Comparison of ENCODE assay signal across 1 cellular context in the genomic region with DNA sequence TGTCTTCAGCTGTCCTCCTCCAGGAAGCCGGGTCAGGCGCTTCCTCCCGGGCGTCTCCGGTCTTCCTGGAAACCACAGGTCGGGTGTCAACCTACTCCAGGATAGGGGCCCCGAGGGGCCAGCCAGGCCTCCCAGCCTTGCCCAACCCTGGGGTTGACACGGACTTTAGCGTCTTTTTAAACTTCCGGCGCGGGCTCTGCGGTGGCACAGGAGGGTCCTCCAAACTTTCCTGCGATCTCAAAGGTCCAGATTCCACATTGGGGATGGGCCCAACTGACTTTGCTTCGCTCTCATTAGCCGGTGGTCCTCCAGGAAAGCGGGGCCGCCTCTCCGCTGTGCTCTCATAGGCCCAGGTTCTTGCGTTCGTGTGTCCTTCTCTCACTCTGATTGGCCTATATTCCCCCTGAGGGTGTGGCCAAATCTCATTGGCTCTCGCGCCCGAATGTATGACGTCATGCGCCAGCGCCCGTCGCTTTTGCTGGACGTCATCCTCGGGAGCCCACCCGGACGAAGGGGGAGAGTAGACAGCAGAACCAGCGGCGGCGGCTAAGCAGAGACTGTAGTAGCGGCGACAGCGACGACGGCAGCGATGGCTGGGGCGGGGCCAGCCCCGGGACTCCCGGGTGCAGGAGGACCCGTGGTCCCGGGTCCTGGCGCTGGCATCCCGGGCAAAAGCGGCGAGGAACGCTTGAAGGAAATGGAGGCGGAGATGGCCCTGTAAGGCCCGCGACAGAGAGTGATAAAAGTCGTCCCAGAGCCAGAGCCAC.
A peak's percentile ranks its signal among the peaks of the same experiment; 100 is the strongest.
TF ChIP-seq lines count a peak whose summit lies in the region.

A gene with protein sequence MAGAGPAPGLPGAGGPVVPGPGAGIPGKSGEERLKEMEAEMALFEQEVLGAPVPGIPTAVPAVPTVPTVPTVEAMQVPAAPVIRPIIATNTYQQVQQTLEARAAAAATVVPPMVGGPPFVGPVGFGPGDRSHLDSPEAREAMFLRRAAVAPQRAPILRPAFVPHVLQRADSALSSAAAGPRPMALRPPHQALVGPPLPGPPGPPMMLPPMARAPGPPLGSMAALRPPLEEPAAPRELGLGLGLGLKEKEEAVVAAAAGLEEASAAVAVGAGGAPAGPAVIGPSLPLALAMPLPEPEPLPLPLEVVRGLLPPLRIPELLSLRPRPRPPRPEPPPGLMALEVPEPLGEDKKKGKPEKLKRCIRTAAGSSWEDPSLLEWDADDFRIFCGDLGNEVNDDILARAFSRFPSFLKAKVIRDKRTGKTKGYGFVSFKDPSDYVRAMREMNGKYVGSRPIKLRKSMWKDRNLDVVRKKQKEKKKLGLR (plus strand): TSS at position 472 of the 767 bp plus-strand sequence. CDS start 118 bp downstream, at position 590.

TF ChIP-seq in HepG2, 621 proteins besides CTCF, POLR2A, EP300 and RAD21 (continued from another document and continues in another):
- TF ChIP-seq ZNF563 (CRISPR knock-in tag; IDR thresholded peaks at IDR 0.05) (peak; percentile 43; the same call in 1 of the 2 replicates), GLI4 (CRISPR knock-in tag; IDR thresholded peaks at IDR 0.05; ENCODE audit: borderline replicate concordance) (peak; percentile 87; the same call in 1 of the 2 replicates), ZNF562 (CRISPR knock-in tag; IDR thresholded peaks at IDR 0.05; ENCODE audit: borderline replicate concordance) (no peak), RORA (CRISPR knock-in tag; IDR thresholded peaks at IDR 0.05) (no peak), ZSCAN22 (CRISPR knock-in tag; IDR thresholded peaks at IDR 0.05) (no peak), FIP1L1 (IDR thresholded peaks at IDR 0.05; ENCODE audit: borderline replicate concordance, insufficient read depth, low read depth, low read length) (no peak), FOSL1 (CRISPR knock-in tag; IDR thresholded peaks at IDR 0.05; ENCODE audit: borderline replicate concordance) (no peak), ZNF674 (CRISPR knock-in tag; IDR thresholded peaks at IDR 0.05; ENCODE audit: low read depth) (no peak), ZNF326 (CRISPR knock-in tag; IDR thresholded peaks at IDR 0.05; ENCODE audit: borderline replicate concordance) (no peak), ZC3H4 (CRISPR knock-in tag; IDR thresholded peaks at IDR 0.05; ENCODE audit: borderline replicate concordance) (no peak), ZNF839 (CRISPR knock-in tag; IDR thresholded peaks at IDR 0.05; ENCODE audit: borderline replicate concordance) (no peak), ZBTB34 (CRISPR knock-in tag; IDR thresholded peaks at IDR 0.05) (no peak), YEATS2 (CRISPR knock-in tag; IDR thresholded peaks at IDR 0.05; ENCODE audit: borderline replicate concordance) (peak; percentile 96), PRMT3 (CRISPR knock-in tag; IDR thresholded peaks at IDR 0.05; ENCODE audit: borderline replicate concordance, low read depth) (no peak), HOXA7 (CRISPR knock-in tag; IDR thresholded peaks at IDR 0.05) (no peak), FOXK2 (IDR thresholded peaks at IDR 0.05) (no peak), ETV6 (CRISPR knock-in tag; conservative IDR thresholded peaks at IDR 0.05) (peak; percentile 64; the same call in 1 of the 2 replicates), ZNF547 (CRISPR knock-in tag; IDR thresholded peaks at IDR 0.05) (0 out of 2 replicates have a peak, but pooled peaks have one; percentile 3), ZNF335 (CRISPR knock-in tag; IDR thresholded peaks at IDR 0.05) (peak; percentile 75; the same call in 1 of the 2 replicates), CREB3 (CRISPR knock-in tag; IDR thresholded peaks at IDR 0.05) (peak; percentile 50; the same call in 1 of the 2 replicates), SIX1 (CRISPR knock-in tag; IDR thresholded peaks at IDR 0.05; ENCODE audit: borderline replicate concordance) (no peak; the same call in 1 of the 2 replicates), SP140L (CRISPR knock-in tag; IDR thresholded peaks at IDR 0.05; ENCODE audit: borderline replicate concordance) (no peak), ZNF232 (CRISPR knock-in tag; IDR thresholded peaks at IDR 0.05; ENCODE audit: borderline replicate concordance) (no peak), HMGXB4 (CRISPR knock-in tag; IDR thresholded peaks at IDR 0.05; ENCODE audit: borderline replicate concordance in 1 of 2, low read depth in 1 of 2) (peak; percentile 56 to 66; a peak in 3 of 4 replicates), RARA (CRISPR knock-in tag; IDR thresholded peaks at IDR 0.05) (no peak), ZNF513 (CRISPR knock-in tag; conservative IDR thresholded peaks at IDR 0.05) (no peak), PTBP1 (IDR thresholded peaks at IDR 0.05; ENCODE audit: low read depth, low read length, poor library complexity, severe bottlenecking) (no peak), SNAI1 (CRISPR knock-in tag; IDR thresholded peaks at IDR 0.05; ENCODE audit: borderline replicate concordance) (no peak), GABPB1 (CRISPR knock-in tag; IDR thresholded peaks at IDR 0.05) (peak; percentile 91), FOXM1 (CRISPR knock-in tag; IDR thresholded peaks at IDR 0.05) (no peak), TOPORS (CRISPR knock-in tag; IDR thresholded peaks at IDR 0.05) (no peak), SALL2 (CRISPR knock-in tag; IDR thresholded peaks at IDR 0.05) (peak; percentile 58; the same call in 1 of the 2 replicates), ZNF256 (CRISPR knock-in tag; conservative IDR thresholded peaks at IDR 0.05) (no peak)
- TF ChIP-seq, protein P1, sequence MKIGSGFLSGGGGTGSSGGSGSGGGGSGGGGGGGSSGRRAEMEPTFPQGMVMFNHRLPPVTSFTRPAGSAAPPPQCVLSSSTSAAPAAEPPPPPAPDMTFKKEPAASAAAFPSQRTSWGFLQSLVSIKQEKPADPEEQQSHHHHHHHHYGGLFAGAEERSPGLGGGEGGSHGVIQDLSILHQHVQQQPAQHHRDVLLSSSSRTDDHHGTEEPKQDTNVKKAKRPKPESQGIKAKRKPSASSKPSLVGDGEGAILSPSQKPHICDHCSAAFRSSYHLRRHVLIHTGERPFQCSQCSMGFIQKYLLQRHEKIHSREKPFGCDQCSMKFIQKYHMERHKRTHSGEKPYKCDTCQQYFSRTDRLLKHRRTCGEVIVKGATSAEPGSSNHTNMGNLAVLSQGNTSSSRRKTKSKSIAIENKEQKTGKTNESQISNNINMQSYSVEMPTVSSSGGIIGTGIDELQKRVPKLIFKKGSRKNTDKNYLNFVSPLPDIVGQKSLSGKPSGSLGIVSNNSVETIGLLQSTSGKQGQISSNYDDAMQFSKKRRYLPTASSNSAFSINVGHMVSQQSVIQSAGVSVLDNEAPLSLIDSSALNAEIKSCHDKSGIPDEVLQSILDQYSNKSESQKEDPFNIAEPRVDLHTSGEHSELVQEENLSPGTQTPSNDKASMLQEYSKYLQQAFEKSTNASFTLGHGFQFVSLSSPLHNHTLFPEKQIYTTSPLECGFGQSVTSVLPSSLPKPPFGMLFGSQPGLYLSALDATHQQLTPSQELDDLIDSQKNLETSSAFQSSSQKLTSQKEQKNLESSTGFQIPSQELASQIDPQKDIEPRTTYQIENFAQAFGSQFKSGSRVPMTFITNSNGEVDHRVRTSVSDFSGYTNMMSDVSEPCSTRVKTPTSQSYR (CRISPR knock-in tag; IDR thresholded peaks at IDR 0.05; ENCODE audit: borderline replicate concordance), result peak; percentile 65
- TF ChIP-seq, protein P2, sequence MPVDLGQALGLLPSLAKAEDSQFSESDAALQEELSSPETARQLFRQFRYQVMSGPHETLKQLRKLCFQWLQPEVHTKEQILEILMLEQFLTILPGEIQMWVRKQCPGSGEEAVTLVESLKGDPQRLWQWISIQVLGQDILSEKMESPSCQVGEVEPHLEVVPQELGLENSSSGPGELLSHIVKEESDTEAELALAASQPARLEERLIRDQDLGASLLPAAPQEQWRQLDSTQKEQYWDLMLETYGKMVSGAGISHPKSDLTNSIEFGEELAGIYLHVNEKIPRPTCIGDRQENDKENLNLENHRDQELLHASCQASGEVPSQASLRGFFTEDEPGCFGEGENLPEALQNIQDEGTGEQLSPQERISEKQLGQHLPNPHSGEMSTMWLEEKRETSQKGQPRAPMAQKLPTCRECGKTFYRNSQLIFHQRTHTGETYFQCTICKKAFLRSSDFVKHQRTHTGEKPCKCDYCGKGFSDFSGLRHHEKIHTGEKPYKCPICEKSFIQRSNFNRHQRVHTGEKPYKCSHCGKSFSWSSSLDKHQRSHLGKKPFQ (CRISPR knock-in tag; IDR thresholded peaks at IDR 0.05; ENCODE audit: insufficient replicate concordance), result peak; percentile 49
